ENCODE assay signal across 31 cellular contexts in genomic region chr14:30572771-30573170, GRCh38.
"Had no signal": no experiment of that assay in that cellular context is flagged by ENCODE, and none has a peak within 500 bp of the region (broad histone marks: within the 10 kb centered on the region; RNA-seq: fewer than 3 reads in every experiment).

No MANE protein-coding gene starts in this region.

- DNase-seq: activated CD4-positive, alpha-beta memory T cell treated with anti-CD3 and anti-CD28 coated beads for 36 hours; activated CD4-positive, alpha-beta T cell treated with anti-CD3 and anti-CD28 coated beads for 36 hours; activated CD4-positive, alpha-beta T cell treated with anti-CD3 and anti-CD28 coated beads, Interleukin-2, amount 10 ng/mL, durations not matched to agents 24 days and 14 days; activated CD4-positive, CD25-positive, alpha-beta regulatory T cell; activated CD4-positive, CD25-positive, alpha-beta regulatory T cell treated with anti-CD3 and anti-CD28 coated beads, Interleukin-2, amount 50 U/mL, for 72 hours; activated CD8-positive, alpha-beta memory T cell treated with anti-CD3 and anti-CD28 coated beads, Interleukin-2, amount 10 ng/mL, durations not matched to agents 7 days and 5 days; activated CD8-positive, alpha-beta memory T cell treated with anti-CD3 and anti-CD28 coated beads, Interleukin-2, amount 50 U/mL, for 4 hours; activated CD8-positive, alpha-beta T cell treated with anti-CD3 and anti-CD28 coated beads, Interleukin-2, amount 10 ng/mL, durations not matched to agents 7 days and 5 days; activated effector memory CD4-positive, alpha-beta T cell treated with anti-CD3 and anti-CD28 coated beads, Interleukin-2, amount 50 U/mL, for 16 hours; activated naive CD4-positive, alpha-beta T cell treated with anti-CD3 and anti-CD28 coated beads for 36 hours; activated naive CD8-positive, alpha-beta T cell treated with anti-CD3 and anti-CD28 coated beads for 36 hours; activated naive CD8-positive, alpha-beta T cell treated with anti-CD3 and anti-CD28 coated beads, Interleukin-2, amount 50 U/mL, for 24 hours; activated T-cell treated with anti-CD3 and anti-CD28 coated beads, Interleukin-2, amount 50 U/mL, for 1 hour; activated T-cell treated with anti-CD3 and anti-CD28 coated beads, Interleukin-2, amount 50 U/mL, for 48 hours; amygdala; aorta; body of pancreas; central memory CD4-positive, alpha-beta T cell; cerebellar nuclear complex; colonic mucosa; effector CD8-positive, alpha-beta T cell; head of caudate nucleus; T-helper 1 cell; T-helper 2 cell had no signal

- FAIRE-seq: endometrium, frontal cortex had no signal

- H3K9me3 ChIP-seq: adrenal gland, body of pancreas, colonic mucosa had no signal

- H3K27me3 Mint-ChIP-seq: activated CD4-positive, alpha-beta memory T cell treated with anti-CD3 and anti-CD28 coated beads for 36 hours; activated CD4-positive, alpha-beta T cell treated with anti-CD3 and anti-CD28 coated beads for 36 hours; activated CD4-positive, alpha-beta T cell treated with anti-CD3 and anti-CD28 coated beads, Interleukin-2, amount 10 ng/mL, durations not matched to agents 24 days and 14 days; activated CD8-positive, alpha-beta memory T cell treated with anti-CD3 and anti-CD28 coated beads, Interleukin-2, amount 10 ng/mL, durations not matched to agents 7 days and 5 days; activated naive CD4-positive, alpha-beta T cell treated with anti-CD3 and anti-CD28 coated beads, Interleukin-2, amount 50 U/mL, for 24 hours; activated naive CD8-positive, alpha-beta T cell treated with anti-CD3 and anti-CD28 coated beads for 36 hours; activated naive CD8-positive, alpha-beta T cell treated with anti-CD3 and anti-CD28 coated beads, Interleukin-2, amount 50 U/mL, for 24 hours had no signal

- H3K27ac Mint-ChIP-seq: activated CD4-positive, alpha-beta memory T cell treated with anti-CD3 and anti-CD28 coated beads for 36 hours; activated CD4-positive, alpha-beta T cell treated with anti-CD3 and anti-CD28 coated beads for 36 hours; activated CD4-positive, alpha-beta T cell treated with anti-CD3 and anti-CD28 coated beads, Interleukin-2, amount 10 ng/mL, durations not matched to agents 24 days and 14 days; activated CD8-positive, alpha-beta memory T cell treated with anti-CD3 and anti-CD28 coated beads, Interleukin-2, amount 10 ng/mL, durations not matched to agents 7 days and 5 days; activated CD8-positive, alpha-beta T cell treated with anti-CD3 and anti-CD28 coated beads, Interleukin-2, amount 10 ng/mL, durations not matched to agents 7 days and 5 days; activated naive CD4-positive, alpha-beta T cell treated with anti-CD3 and anti-CD28 coated beads for 36 hours; activated naive CD4-positive, alpha-beta T cell treated with anti-CD3 and anti-CD28 coated beads, Interleukin-2, amount 50 U/mL, for 24 hours; activated naive CD8-positive, alpha-beta T cell treated with anti-CD3 and anti-CD28 coated beads for 36 hours; activated naive CD8-positive, alpha-beta T cell treated with anti-CD3 and anti-CD28 coated beads, Interleukin-2, amount 50 U/mL, for 24 hours; activated T-helper 1 cell treated with anti-CD3 and anti-CD28 coated beads, Interleukin-12 subunit alpha, Interleukin-12 subunit beta, Interleukin-2, Interleukin-4 antibody, amounts not matched to agents 30 ng/mL and 10 ng/mL and 1 ng/mL, durations not matched to agents 14 hours and 24 hours and 36 hours had no signal

- H3K4me3 Mint-ChIP-seq: activated CD4-positive, alpha-beta memory T cell treated with anti-CD3 and anti-CD28 coated beads for 36 hours; activated CD4-positive, alpha-beta T cell treated with anti-CD3 and anti-CD28 coated beads for 36 hours; activated CD4-positive, alpha-beta T cell treated with anti-CD3 and anti-CD28 coated beads, Interleukin-2, amount 10 ng/mL, durations not matched to agents 24 days and 14 days; activated CD8-positive, alpha-beta memory T cell treated with anti-CD3 and anti-CD28 coated beads, Interleukin-2, amount 10 ng/mL, durations not matched to agents 7 days and 5 days; activated CD8-positive, alpha-beta T cell treated with anti-CD3 and anti-CD28 coated beads, Interleukin-2, amount 10 ng/mL, durations not matched to agents 7 days and 5 days; activated naive CD4-positive, alpha-beta T cell treated with anti-CD3 and anti-CD28 coated beads for 36 hours; activated naive CD4-positive, alpha-beta T cell treated with anti-CD3 and anti-CD28 coated beads, Interleukin-2, amount 50 U/mL, for 24 hours; activated naive CD8-positive, alpha-beta T cell treated with anti-CD3 and anti-CD28 coated beads for 36 hours; activated naive CD8-positive, alpha-beta T cell treated with anti-CD3 and anti-CD28 coated beads, Interleukin-2, amount 50 U/mL, for 24 hours; activated T-helper 1 cell treated with anti-CD3 and anti-CD28 coated beads, Interleukin-12 subunit alpha, Interleukin-12 subunit beta, Interleukin-2, Interleukin-4 antibody, amounts not matched to agents 30 ng/mL and 10 ng/mL and 1 ng/mL, durations not matched to agents 14 hours and 24 hours and 36 hours had no signal

- H3K27me3 ChIP-seq: adrenal gland, body of pancreas, cardiac muscle cell, colonic mucosa had no signal

- H3K4me1 ChIP-seq: adrenal gland, colonic mucosa had no signal

- H3K4me3 ChIP-seq: adrenal gland, body of pancreas, cardiac muscle cell, colonic mucosa had no signal

- H3K9me3 Mint-ChIP-seq: activated CD4-positive, alpha-beta memory T cell treated with anti-CD3 and anti-CD28 coated beads for 36 hours; activated naive CD4-positive, alpha-beta T cell treated with anti-CD3 and anti-CD28 coated beads for 36 hours; activated naive CD4-positive, alpha-beta T cell treated with anti-CD3 and anti-CD28 coated beads, Interleukin-2, amount 50 U/mL, for 24 hours; activated naive CD8-positive, alpha-beta T cell treated with anti-CD3 and anti-CD28 coated beads for 36 hours; activated naive CD8-positive, alpha-beta T cell treated with anti-CD3 and anti-CD28 coated beads, Interleukin-2, amount 50 U/mL, for 24 hours; activated T-helper 1 cell treated with anti-CD3 and anti-CD28 coated beads, Interleukin-12 subunit alpha, Interleukin-12 subunit beta, Interleukin-2, Interleukin-4 antibody, amounts not matched to agents 30 ng/mL and 10 ng/mL and 1 ng/mL, durations not matched to agents 14 hours and 24 hours and 36 hours; activated T-helper 2 cell treated with anti-CD3 and anti-CD28 coated beads, Interferon-gamma antibody, Interleukin-2, Interleukin-4, amounts not matched to agents 10 μg/mL and 5 μg/mL and 100 μg/mL, durations not matched to agents 14 hours and 24 hours and 36 hours had no signal

- H3K36me3 ChIP-seq: adrenal gland, cardiac muscle cell, colonic mucosa had no signal

- ATAC-seq: activated CD4-positive, alpha-beta T cell treated with anti-CD3 and anti-CD28 coated beads for 36 hours; activated CD8-positive, alpha-beta memory T cell treated with anti-CD3 and anti-CD28 coated beads, Interleukin-2, amount 10 ng/mL, durations not matched to agents 7 days and 5 days; activated CD8-positive, alpha-beta T cell treated with anti-CD3 and anti-CD28 coated beads, Interleukin-2, amount 10 ng/mL, durations not matched to agents 7 days and 5 days; activated naive CD8-positive, alpha-beta T cell treated with anti-CD3 and anti-CD28 coated beads, Interleukin-2, amount 50 U/mL, for 24 hours had no signal

- H3K27ac ChIP-seq: adrenal gland, cardiac muscle cell, colonic mucosa had no signal
